17 cellular contexts compared by ENCODE assay signal in the genomic region with DNA sequence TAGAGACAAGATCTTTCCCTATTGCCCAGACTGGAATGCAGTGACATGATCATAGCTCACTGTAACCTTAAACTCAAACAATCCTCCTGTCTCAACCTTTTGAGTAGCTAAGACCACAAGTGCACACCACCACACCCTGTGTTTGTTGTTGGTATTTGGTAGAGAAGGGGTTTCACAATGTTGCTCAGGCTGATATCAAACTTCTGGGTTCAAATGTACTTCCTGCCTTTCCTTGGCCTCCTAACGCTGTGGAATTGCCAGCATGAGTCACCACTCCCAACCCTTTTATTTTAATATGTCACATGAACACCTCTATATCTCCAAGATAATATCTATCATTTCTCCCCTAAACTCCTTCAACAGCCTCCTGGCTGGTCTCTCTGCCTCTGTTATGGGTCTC.
DNase-seq lines count a peak whose midpoint lies in the region; FAIRE-seq and TF ChIP-seq lines count a peak whose summit lies in the region.
"Had no signal": no experiment of that assay in that cellular context is flagged by ENCODE, and none has a peak within 500 bp of the region (broad histone marks: within the 10 kb centered on the region; RNA-seq: fewer than 3 reads in every experiment).

No MANE protein-coding gene starts in this region.

- no peaks in the 10 kb centered on the region for H3K36me3 ChIP-seq in brain microvascular endothelial cell (replicated peaks)
- no peaks in the 10 kb centered on the region for H3K36me3 ChIP-seq in small intestine (ENCODE audit: control insufficient read depth in 2 of 2, insufficient read depth in 2 of 2, low read length in 2 of 2)
- no peaks in the 10 kb centered on the region for H3K36me3 ChIP-seq in testis (ENCODE audit: low read depth, missing control alignments)
- H3K36me3 ChIP-seq: BLaER1, SJCRH30 had no signal

- intact Hi-C loops in testis (cut with DNase I; ENCODE audit: low total_unique reads): no loop called here

- no peaks in the 10 kb centered on the region for H3K4me1 ChIP-seq in small intestine (ENCODE audit: control insufficient read depth in 2 of 2, insufficient read depth in 1 of 2, low read depth in 1 of 2, low read length in 1 of 2)
- H3K4me1 ChIP-seq in testis: no peaks in the 10 kb centered on the region
- H3K4me1 ChIP-seq: BLaER1, SJCRH30 had no signal

- H3K27me3 ChIP-seq in brain microvascular endothelial cell (replicated peaks) (no peaks in the 10 kb centered on the region), small intestine (ENCODE audit: control insufficient read depth in 2 of 2, insufficient read depth in 2 of 2, low read length in 2 of 2) (no peaks in the 10 kb centered on the region), testis (no peaks in the 10 kb centered on the region)
- H3K27me3 ChIP-seq: BLaER1, SJCRH30 had no signal

- no peak overlapping the region for H3K4me3 ChIP-seq in brain microvascular endothelial cell (ENCODE audit: low read depth, low read length)
- no peak overlapping the region for H3K4me3 ChIP-seq in fibroblast of mammary gland (ENCODE audit: control insufficient read depth, low read depth, low read length)
- H3K4me3 ChIP-seq in small intestine (ENCODE audit: low read depth in 1 of 2, low read length in 2 of 2): no peak overlapping the region
- no peak overlapping the region for H3K4me3 ChIP-seq in testis
- H3K4me3 ChIP-seq: BLaER1, GM12878, SJCRH30 had no signal

- TF ChIP-seq CTCF in brain microvascular endothelial cell (IDR thresholded peaks at IDR 0.05; ENCODE audit: low read depth, low read length, missing control alignments) (no peak), fibroblast of mammary gland (conservative IDR thresholded peaks at IDR 0.05; ENCODE audit: control insufficient read depth, insufficient read depth, low read depth, low read length) (no peak), testis (IDR thresholded peaks at IDR 0.05) (no peak)

- H3K9me3 ChIP-seq in small intestine (ENCODE audit: control insufficient read depth, low read depth): no peaks in the 10 kb centered on the region
- no peaks in the 10 kb centered on the region for H3K9me3 ChIP-seq in testis
- H3K9me3 ChIP-seq: BLaER1, SJCRH30 had no signal

- DNase-seq in HT1080 (ENCODE audit: low read depth) (peak; percentile 74), brain microvascular endothelial cell (peak; percentile 14), fibroblast of mammary gland (ENCODE audit: low read depth) (peak; percentile 1), small intestine (peak; percentile 53), C1 segment of cervical spinal cord (lab: John Stamatoyannopoulos, UW) (no peak), UCSD-AML1 (lab: John Stamatoyannopoulos, UW; ENCODE audit: unreplicated experiment) (no peak), testis (no peak)
- DNase-seq: DMS153, MV-4-11, NCI-H1436 treated with DMSO at 0.1 percent for 48 hours, NCI-H2227 treated with DMSO at 0.1 percent for 48 hours, NCI-H526, RPMI8226, SJCRH30 had no signal

- no peak overlapping the region for H3K27ac ChIP-seq in brain microvascular endothelial cell
- no peak overlapping the region for H3K27ac ChIP-seq in small intestine (ENCODE audit: low read depth in 1 of 2, low read length in 1 of 2)
- H3K27ac ChIP-seq in testis: no peak overlapping the region
- H3K27ac ChIP-seq: BLaER1, SJCRH30 had no signal

- WGBS in small intestine, 3 donors: 13 to 25% (median 23%) methylated on average over 1 of the region's 1 CpG
- 67 to 81% methylated on average over 1 of the region's 1 CpG for WGBS in testis, 2 donors

- FAIRE-seq in small intestine (lab: Jason Lieb, UNC): no peak
- FAIRE-seq: GM12878, GM18507 had no signal

- no peak for TF ChIP-seq POLR2A in testis (IDR thresholded peaks at IDR 0.05)

- in situ Hi-C loops in brain microvascular endothelial cell (cut with HindIII; ENCODE audit: low pct_ligation_motif_present, low sequenced_read_pairs): no loop called here

Comparison
In these comparisons a context has a peak if more than half of its experiments do, and no peak if none do; other contexts are left out.
1. DNase-seq: peak in HT1080 (single experiment), brain microvascular endothelial cell (single experiment), fibroblast of mammary gland (single experiment) and small intestine (single experiment); none in C1 segment of cervical spinal cord (0 of 14), UCSD-AML1 (single experiment) and testis (single experiment).